ENCODE assay signal across 29 cellular contexts in the genomic region with DNA sequence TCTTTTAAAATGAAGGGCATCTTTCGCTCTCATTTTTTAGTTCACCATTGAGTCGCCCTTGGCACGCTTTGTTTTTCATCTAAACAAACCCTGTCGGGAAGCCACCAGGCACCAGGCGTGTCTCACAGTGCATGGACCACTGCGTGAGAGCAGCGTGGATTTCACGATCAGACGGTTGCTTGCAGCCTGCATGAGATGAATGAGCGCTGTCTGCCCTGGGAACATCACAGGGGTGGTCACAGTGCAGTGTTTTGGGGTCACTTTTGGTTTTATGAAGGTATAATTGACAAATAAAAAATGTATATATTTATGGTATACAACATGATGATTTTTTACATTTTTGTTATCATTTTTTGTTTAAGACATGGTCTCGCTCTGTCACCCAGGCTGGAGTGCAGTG.
"Had no signal": no experiment of that assay in that cellular context is flagged by ENCODE, and none has a peak within 500 bp of the region (broad histone marks: within the 10 kb centered on the region; RNA-seq: fewer than 3 reads in every experiment).

No MANE protein-coding gene starts in this region.

- H3K27ac ChIP-seq: adrenal gland, ascending aorta, body of pancreas, brain microvascular endothelial cell, breast epithelium, cardiac muscle cell had no signal

- H3K36me3 ChIP-seq: adrenal gland, ascending aorta, brain microvascular endothelial cell, breast epithelium, cardiac muscle cell had no signal

- H3K9me3 ChIP-seq: adrenal gland, ascending aorta, body of pancreas, breast epithelium had no signal

- H3K27me3 ChIP-seq: adrenal gland, ascending aorta, body of pancreas, brain microvascular endothelial cell, cardiac muscle cell had no signal

- DNase-seq: activated effector memory CD4-positive, alpha-beta T cell treated with anti-CD3 and anti-CD28 coated beads, Interleukin-2, amount 50 U/mL, for 16 hours; activated effector memory CD4-positive, alpha-beta T cell treated with Interleukin-2 at 50 U/mL for 16 hours; activated gamma-delta T cell; activated gamma-delta T cell treated with Interleukin-2 at 50 U/mL for 16 hours; activated naive CD4-positive, alpha-beta T cell; activated naive CD4-positive, alpha-beta T cell treated with anti-CD3 and anti-CD28 coated beads for 36 hours; activated naive CD4-positive, alpha-beta T cell treated with anti-CD3 and anti-CD28 coated beads, Interleukin-2, amount 10 ng/mL, durations not matched to agents 7 days and 5 days; activated naive CD4-positive, alpha-beta T cell treated with anti-CD3 and anti-CD28 coated beads, Interleukin-2, amount 50 U/mL, for 16 hours; activated naive CD4-positive, alpha-beta T cell treated with Interleukin-2 at 50 U/mL for 16 hours; activated naive CD8-positive, alpha-beta T cell treated with anti-CD3 and anti-CD28 coated beads for 36 hours; activated naive CD8-positive, alpha-beta T cell treated with anti-CD3 and anti-CD28 coated beads, Interleukin-2, amount 10 ng/mL, durations not matched to agents 7 days and 5 days; activated naive CD8-positive, alpha-beta T cell treated with anti-CD3 and anti-CD28 coated beads, Interleukin-2, amount 50 U/mL, for 24 hours; activated T-cell treated with anti-CD3 and anti-CD28 coated beads, Interleukin-2, amount 50 U/mL, for 1 hour; activated T-cell treated with anti-CD3 and anti-CD28 coated beads, Interleukin-2, amount 50 U/mL, for 24 hours; activated T-cell treated with anti-CD3 and anti-CD28 coated beads, Interleukin-2, amount 50 U/mL, for 4 hours; activated T-cell treated with anti-CD3 and anti-CD28 coated beads, Interleukin-2, amount 50 U/mL, for 48 hours; activated T-cell treated with anti-CD3 and anti-CD28 coated beads, Interleukin-2, amount 50 U/mL, for 72 hours; adrenal gland; amniotic stem cell; amygdala; anterior cingulate cortex; body of pancreas; brain microvascular endothelial cell; caudate nucleus; central memory CD4-positive, alpha-beta T cell; cerebellar nuclear complex had no signal

- H3K4me3 ChIP-seq: adrenal gland, ascending aorta, body of pancreas, breast epithelium, cardiac muscle cell had no signal

- H3K4me1 ChIP-seq: adrenal gland, ascending aorta, body of pancreas, breast epithelium had no signal
